Comparison of ENCODE assay signal across 15 cellular contexts in the genomic region with DNA sequence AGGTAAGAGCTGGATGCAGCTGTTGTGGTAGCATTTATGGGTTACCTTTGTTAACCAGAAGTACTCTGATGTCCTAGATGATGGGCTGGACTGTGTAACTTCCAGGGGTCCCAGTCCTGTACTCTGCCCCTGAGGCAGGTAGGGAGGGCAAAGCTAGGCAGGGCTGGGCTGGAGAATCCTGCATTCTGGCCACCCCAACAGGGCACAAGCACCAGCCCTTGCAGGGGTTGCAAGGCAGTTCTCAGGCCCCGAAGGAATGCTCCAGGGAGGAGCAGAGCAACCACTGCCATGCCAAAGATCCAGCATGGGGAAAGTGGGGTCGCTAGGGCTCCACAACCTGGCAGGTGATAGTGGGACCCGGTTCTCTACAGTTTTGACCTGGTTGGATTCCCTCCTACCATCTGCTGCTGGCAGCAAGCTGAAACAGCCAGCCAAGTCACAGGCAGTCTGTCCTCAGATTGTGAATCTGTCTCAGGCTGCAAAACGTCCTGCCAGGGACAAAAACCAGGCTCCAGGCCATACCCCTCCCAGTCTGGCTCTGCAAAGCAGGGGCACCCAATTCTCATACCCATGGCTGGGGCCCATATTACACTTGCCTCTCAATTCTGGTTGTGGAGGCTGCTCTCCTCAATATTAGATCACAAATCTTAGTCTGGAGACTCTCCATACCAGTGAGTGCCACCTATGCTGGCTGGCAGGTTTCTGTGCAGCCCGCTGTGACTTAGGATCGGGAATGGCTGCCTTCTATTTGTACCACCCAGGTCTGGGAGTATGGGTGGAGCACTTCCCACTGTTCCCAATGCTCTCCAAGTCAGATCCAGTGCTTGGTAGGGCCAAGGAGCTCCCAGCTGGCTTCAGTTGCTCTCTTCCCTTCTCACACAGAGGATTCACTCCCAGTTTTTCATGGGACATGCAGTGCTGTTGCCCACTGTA.
DNase-seq lines count a peak whose midpoint lies in the region; ATAC-seq and TF ChIP-seq lines count a peak whose summit lies in the region.
"Had no signal": no experiment of that assay in that cellular context is flagged by ENCODE, and none has a peak within 500 bp of the region (broad histone marks: within the 10 kb centered on the region; RNA-seq: fewer than 3 reads in every experiment).

No MANE protein-coding gene starts in this region.

- peaks cover 74% of the 10 kb centered on the region for H3K36me3 Mint-ChIP-seq in CD4-positive, CD25-positive, alpha-beta regulatory T cell
- H3K36me3 Mint-ChIP-seq in T-helper 17 cell (ENCODE audit: low read depth), result peaks cover 12% of the 10 kb centered on the region
- peaks cover 65% of the 10 kb centered on the region for H3K36me3 Mint-ChIP-seq in endodermal cell (ENCODE audit: low read depth)
- H3K36me3 Mint-ChIP-seq in nephron progenitor cell (ENCODE audit: low read depth), result peaks cover 93% of the 10 kb centered on the region

- no peak overlapping the region for H3K9ac ChIP-seq in endodermal cell (ENCODE audit: extremely low read depth, low read length, poor library complexity, severe bottlenecking)

- H3K4me3 Mint-ChIP-seq in CD4-positive, CD25-positive, alpha-beta regulatory T cell, result peak overlapping the region in 1 of 4 donors; percentile 54
- H3K4me3 Mint-ChIP-seq in T-helper 17 cell (peak overlapping the region; percentile 41), endodermal cell (no peak overlapping the region), nephron progenitor cell (no peak overlapping the region)

- peaks cover 4% of the 10 kb centered on the region for H3K4me1 ChIP-seq in CD4-positive, CD25-positive, alpha-beta regulatory T cell (ENCODE audit: control insufficient read depth, insufficient read depth, low read length, poor library complexity, severe bottlenecking)
- no peaks in the 10 kb centered on the region for H3K4me1 ChIP-seq in endodermal cell (ENCODE audit: control insufficient read depth, insufficient read depth, low read length)
- no peaks in the 10 kb centered on the region for H3K4me1 ChIP-seq in tibial nerve

- TF ChIP-seq CTCF in endodermal cell (conservative IDR thresholded peaks at IDR 0.05) (no peak), nephron progenitor cell (IDR thresholded peaks at IDR 0.05) (no peak), tibial nerve (IDR thresholded peaks at IDR 0.05) (no peak)

- WGBS in endodermal cell (ENCODE audit: insufficient coverage in 1 of 2, insufficient read length in 1 of 2), 2 experiments, result 87 to 95% methylated on average over 4 to 6 of the region's 6 CpGs
- 85 to 97% methylated on average over 5 to 6 of the region's 6 CpGs for WGBS in tibial nerve, 2 donors

- H3K27ac Mint-ChIP-seq in CD4-positive, CD25-positive, alpha-beta regulatory T cell, result peak overlapping the region; percentile 39 to 79 (median 64)
- H3K27ac Mint-ChIP-seq in T-helper 17 cell, result peak overlapping the region; percentile 84
- H3K27ac Mint-ChIP-seq in endodermal cell, result peak overlapping the region; percentile 78
- peak overlapping the region; percentile 91 for H3K27ac Mint-ChIP-seq in nephron progenitor cell

- no peak for DNase-seq in CD4-positive, CD25-positive, alpha-beta regulatory T cell
- DNase-seq in T-helper 17 cell (no peak), endodermal cell (no peak), nephron progenitor cell (no peak), AG08396 (ENCODE audit: low spot score) (no peak), COLO668 (lab: John Stamatoyannopoulos, UW; ENCODE audit: unreplicated experiment) (no peak), tibial nerve (ENCODE audit: low spot score in 2 of 2) (no peak)
- DNase-seq: activated CD4-positive, alpha-beta T cell treated with anti-CD3 and anti-CD28 coated beads for 1 hour; activated gamma-delta T cell; cortex of kidney; mesendoderm; NCI-H226; stimulated activated CD4-positive, alpha-beta T cell treated with anti-CD3 and anti-CD28 coated beads, Interleukin-4, amount 100 ng/mL, for 1 hour; stimulated activated naive CD4-positive, alpha-beta T cell had no signal

- H3K4me3 ChIP-seq in CD4-positive, CD25-positive, alpha-beta regulatory T cell (ENCODE audit: low read depth, low read length), result no peak overlapping the region
- H3K4me3 ChIP-seq in endodermal cell (ENCODE audit: low read length) (no peak overlapping the region), tibial nerve (no peak overlapping the region)

- H3K27me3 Mint-ChIP-seq in CD4-positive, CD25-positive, alpha-beta regulatory T cell, result no peaks in the 10 kb centered on the region
- H3K27me3 Mint-ChIP-seq in T-helper 17 cell, result no peaks in the 10 kb centered on the region
- no peaks in the 10 kb centered on the region for H3K27me3 Mint-ChIP-seq in endodermal cell (ENCODE audit: insufficient read depth)
- no peaks in the 10 kb centered on the region for H3K27me3 Mint-ChIP-seq in nephron progenitor cell (ENCODE audit: low read depth, poor library complexity)

- H3K9me3 ChIP-seq in CD4-positive, CD25-positive, alpha-beta regulatory T cell (ENCODE audit: control insufficient read depth in 2 of 2, low read length in 2 of 2), result no peaks in the 10 kb centered on the region
- H3K9me3 ChIP-seq in T-helper 17 cell (ENCODE audit: control insufficient read depth, low read length, poor library complexity, severe bottlenecking) (no peaks in the 10 kb centered on the region), endodermal cell (ENCODE audit: control insufficient read depth, low read length) (no peaks in the 10 kb centered on the region), tibial nerve (no peaks in the 10 kb centered on the region)

- H3K4me1 Mint-ChIP-seq in CD4-positive, CD25-positive, alpha-beta regulatory T cell, result peaks cover 34 to 77% (median 56%) of the 10 kb centered on the region in 4 donors
- peaks cover 26% of the 10 kb centered on the region for H3K4me1 Mint-ChIP-seq in T-helper 17 cell
- H3K4me1 Mint-ChIP-seq in endodermal cell, result peaks cover 3% of the 10 kb centered on the region
- peaks cover 4% of the 10 kb centered on the region for H3K4me1 Mint-ChIP-seq in nephron progenitor cell

- no peak for TF ChIP-seq POLR2A in tibial nerve (IDR thresholded peaks at IDR 0.05)

- peaks cover 97% of the 10 kb centered on the region for H3K36me3 ChIP-seq in CD4-positive, CD25-positive, alpha-beta regulatory T cell (ENCODE audit: control insufficient read depth, insufficient read depth, low read length)
- peaks cover 85% of the 10 kb centered on the region for H3K36me3 ChIP-seq in endodermal cell (ENCODE audit: control insufficient read depth, insufficient read depth, low read length)
- peaks cover 0 to 81% (median 16%) of the 10 kb centered on the region in 3 donors for H3K36me3 ChIP-seq in tibial nerve

- ATAC-seq in CD4-positive, CD25-positive, alpha-beta regulatory T cell (ENCODE audit: low read depth in 2 of 2), result no peak
- ATAC-seq in T-helper 17 cell (no peak), HG03175 (IDR thresholded peaks at IDR 0.05; ENCODE audit: unreplicated experiment) (no peak)

- no peaks in the 10 kb centered on the region for H3K9me3 Mint-ChIP-seq in CD4-positive, CD25-positive, alpha-beta regulatory T cell
- H3K9me3 Mint-ChIP-seq in endodermal cell, result no peaks in the 10 kb centered on the region
- H3K9me3 Mint-ChIP-seq in nephron progenitor cell, result peaks cover 3% of the 10 kb centered on the region

- H3K27ac ChIP-seq in CD4-positive, CD25-positive, alpha-beta regulatory T cell (ENCODE audit: insufficient read depth, low read length, poor library complexity, severe bottlenecking), result no peak overlapping the region
- H3K27ac ChIP-seq in endodermal cell (ENCODE audit: low read depth, low read length) (no peak overlapping the region), tibial nerve (no peak overlapping the region)

- no peaks in the 10 kb centered on the region for H3K27me3 ChIP-seq in CD4-positive, CD25-positive, alpha-beta regulatory T cell (ENCODE audit: control insufficient read depth, insufficient read depth, low read length)
- H3K27me3 ChIP-seq in endodermal cell (ENCODE audit: control insufficient read depth, insufficient read depth, low read length, poor library complexity, severe bottlenecking) (no peaks in the 10 kb centered on the region), tibial nerve (no peaks in the 10 kb centered on the region)

- no peak for TF ChIP-seq EP300 in tibial nerve (IDR thresholded peaks at IDR 0.05)
